8 cellular contexts compared by ENCODE assay signal in the genomic region with DNA sequence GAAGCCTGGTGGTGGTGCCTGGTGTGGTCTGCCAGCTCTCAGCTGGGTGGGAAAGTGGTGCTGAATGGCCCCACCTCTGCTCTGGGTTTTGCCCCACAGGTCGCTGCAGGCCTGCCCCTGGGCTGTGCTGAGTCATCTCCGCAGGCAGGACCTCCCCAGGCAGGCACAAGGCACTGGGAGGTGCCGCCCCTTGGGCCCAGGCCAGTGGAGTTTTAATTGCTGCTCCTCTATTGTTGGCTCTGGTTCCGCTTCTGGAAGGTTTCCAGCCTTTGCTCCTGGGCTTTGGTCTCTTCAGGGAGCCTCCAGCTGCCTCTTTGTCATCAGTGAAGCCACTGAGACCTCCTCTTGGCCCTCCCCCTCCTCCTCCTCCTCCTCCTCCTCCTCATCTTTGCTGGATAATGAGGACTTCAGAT.
DNase-seq lines count a peak whose midpoint lies in the region; ATAC-seq, FAIRE-seq and TF ChIP-seq lines count a peak whose summit lies in the region.

No MANE protein-coding gene starts in this region.

- H3K36me3 Mint-ChIP-seq in CD4-positive, alpha-beta T cell (ENCODE audit: low read depth): no peaks in the 10 kb centered on the region
- no peaks in the 10 kb centered on the region for H3K36me3 Mint-ChIP-seq in activated CD8-positive, alpha-beta T cell treated with anti-CD3 and anti-CD28 coated beads for 36 hours (ENCODE audit: low read depth)

- H3K4me3 Mint-ChIP-seq in CD4-positive, alpha-beta T cell: no peak overlapping the region
- H3K4me3 Mint-ChIP-seq in activated CD8-positive, alpha-beta T cell treated with anti-CD3 and anti-CD28 coated beads for 36 hours: no peak overlapping the region

- CTCF ChIA-PET in CD4-positive, alpha-beta T cell (lab: Charles Lee): no interaction called here
- CTCF ChIA-PET in activated CD8-positive, alpha-beta T cell treated with anti-CD3 and anti-CD28 coated beads for 36 hours (lab: Charles Lee): interaction anchor here (1.0 kb wide), 1 partner anchor 10 kb away, joined by 3 read pairs; no protein-coding TSS in a partner anchor

- no peaks in the 10 kb centered on the region for H3K9me3 ChIP-seq in MG63
- H3K9me3 ChIP-seq in kidney (ENCODE audit: control insufficient read depth in 1 of 2, low read length in 2 of 2): peaks cover 0 to 2% of the 10 kb centered on the region in 2 donors
- H3K9me3 ChIP-seq in CD4-positive, alpha-beta T cell (ENCODE audit: control insufficient read depth, low read length): no peaks in the 10 kb centered on the region

- no peak overlapping the region for H3K9ac ChIP-seq in kidney (ENCODE audit: low read length in 2 of 2)

- ATAC-seq in GM18867 (IDR thresholded peaks at IDR 0.05; ENCODE audit: unreplicated experiment) (peak; percentile 81), GM19467 (IDR thresholded peaks at IDR 0.05; ENCODE audit: unreplicated experiment) (no peak)
- ATAC-seq in CD4-positive, alpha-beta T cell (ENCODE audit: poor library complexity): no peak
- ATAC-seq in activated CD8-positive, alpha-beta T cell treated with anti-CD3 and anti-CD28 coated beads for 36 hours: no peak

- intact Hi-C loops in kidney (cut with DNase I): no loop called here
- intact Hi-C loops in CD4-positive, alpha-beta T cell (cut with DNase I, micrococcal nuclease): no loop called here
- intact Hi-C loops in activated CD8-positive, alpha-beta T cell treated with anti-CD3 and anti-CD28 coated beads for 36 hours (cut with micrococcal nuclease): no loop called here

- H3K4me1 Mint-ChIP-seq in CD4-positive, alpha-beta T cell (ENCODE audit: low read depth): no peaks in the 10 kb centered on the region
- H3K4me1 Mint-ChIP-seq in activated CD8-positive, alpha-beta T cell treated with anti-CD3 and anti-CD28 coated beads for 36 hours (ENCODE audit: low read depth): no peaks in the 10 kb centered on the region

- peaks cover 7% of the 10 kb centered on the region for H3K27me3 Mint-ChIP-seq in CD4-positive, alpha-beta T cell
- no peaks in the 10 kb centered on the region for H3K27me3 Mint-ChIP-seq in activated CD8-positive, alpha-beta T cell treated with anti-CD3 and anti-CD28 coated beads for 36 hours

- POLR2A ChIA-PET in CD4-positive, alpha-beta T cell (lab: Charles Lee): no interaction called here
- POLR2A ChIA-PET in activated CD8-positive, alpha-beta T cell treated with anti-CD3 and anti-CD28 coated beads for 36 hours (lab: Charles Lee): no interaction called here

- no peak overlapping the region for H3K4me3 ChIP-seq in MG63
- H3K4me3 ChIP-seq in kidney (ENCODE audit: low read length in 2 of 2): no peak overlapping the region

- DNase-seq in MG63 (peak; percentile 94), UCSD-AML1 (lab: John Stamatoyannopoulos, UW; ENCODE audit: unreplicated experiment) (peak; percentile 8), kidney (peak; percentile 88), GM10266 (ENCODE audit: extremely low spot score) (no peak)
- no peak for DNase-seq in CD4-positive, alpha-beta T cell
- no peak for DNase-seq in activated CD8-positive, alpha-beta T cell treated with anti-CD3 and anti-CD28 coated beads for 36 hours

- H3K36me3 ChIP-seq in MG63: no peaks in the 10 kb centered on the region
- no peaks in the 10 kb centered on the region for H3K36me3 ChIP-seq in kidney (ENCODE audit: control insufficient read depth in 1 of 2, insufficient read depth in 2 of 2, low read length in 2 of 2)

- peak; percentile 12 for TF ChIP-seq CTCF in kidney (IDR thresholded peaks at IDR 0.05; ENCODE audit: borderline replicate concordance, extremely low read depth, insufficient read depth)
- TF ChIP-seq CTCF in CD4-positive, alpha-beta T cell (IDR thresholded peaks at IDR 0.05): no peak
- no peak for TF ChIP-seq CTCF in GM10266 (IDR thresholded peaks at IDR 0.05; ENCODE audit: control insufficient read depth, insufficient read depth, low read depth, missing control alignments)
- TF ChIP-seq CTCF in activated CD8-positive, alpha-beta T cell treated with anti-CD3 and anti-CD28 coated beads for 36 hours (IDR thresholded peaks at IDR 0.05): no peak

- H3K4me1 ChIP-seq in kidney (ENCODE audit: control insufficient read depth in 1 of 2, insufficient read depth in 1 of 2, low read depth in 1 of 2, low read length in 2 of 2): no peaks in the 10 kb centered on the region

- FAIRE-seq in kidney (lab: Jason Lieb, UNC): no peak

- peaks cover 3% of the 10 kb centered on the region for H3K9me3 Mint-ChIP-seq in CD4-positive, alpha-beta T cell
- H3K9me3 Mint-ChIP-seq in activated CD8-positive, alpha-beta T cell treated with anti-CD3 and anti-CD28 coated beads for 36 hours: peaks cover 11% of the 10 kb centered on the region

- H3K27ac ChIP-seq in kidney (ENCODE audit: low read depth in 2 of 2, low read length in 2 of 2): no peak overlapping the region
- no peak overlapping the region for H3K27ac ChIP-seq in CD4-positive, alpha-beta T cell (ENCODE audit: low read depth, low read length)

- H3K27me3 ChIP-seq in MG63: no peaks in the 10 kb centered on the region; the same call in 1 of the 2 replicates
- H3K27me3 ChIP-seq in CD4-positive, alpha-beta T cell (ENCODE audit: control insufficient read depth, insufficient read depth, low read length): no peaks in the 10 kb centered on the region

- no peak overlapping the region for H3K27ac Mint-ChIP-seq in CD4-positive, alpha-beta T cell
- no peak overlapping the region for H3K27ac Mint-ChIP-seq in activated CD8-positive, alpha-beta T cell treated with anti-CD3 and anti-CD28 coated beads for 36 hours

Comparison
In these comparisons a context has a peak if more than half of its experiments do, and no peak if none do; other contexts are left out.
1. DNase-seq: peak in MG63 (single experiment), UCSD-AML1 (single experiment) and kidney (single experiment); none in CD4-positive, alpha-beta T cell (0 of 10), GM10266 (single experiment) and activated CD8-positive, alpha-beta T cell treated with anti-CD3 and anti-CD28 coated beads for 36 hours (single experiment).